8 cellular contexts compared by ENCODE assay signal in the genomic region with DNA sequence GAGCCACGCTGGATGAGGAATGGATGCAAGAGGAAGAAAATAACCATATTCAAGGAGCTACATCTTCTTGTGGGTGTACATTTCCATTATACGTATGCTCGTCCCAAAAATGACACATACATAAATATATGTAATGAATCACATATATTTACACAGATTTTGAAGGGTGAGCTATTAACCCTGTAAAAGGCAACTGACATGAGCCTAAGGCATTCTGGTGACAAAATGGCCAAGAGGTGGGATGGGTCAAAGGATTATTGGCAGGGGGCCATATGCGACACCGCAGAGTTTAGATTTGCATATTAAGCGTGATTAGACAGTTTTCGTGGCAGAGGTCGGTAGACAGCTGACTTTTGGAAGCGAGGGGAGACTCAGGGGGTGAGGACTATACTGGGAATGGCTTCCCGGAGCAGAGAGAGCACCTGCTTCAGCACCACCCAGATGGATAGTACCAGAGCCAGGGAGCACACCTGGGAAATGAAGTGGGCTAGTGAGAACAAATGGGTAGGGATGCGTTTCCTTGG. TPM values are rescaled to one million over a fixed set of nuclear protein-coding genes. Genes with fewer than 3 reads are reported as not detected.
A peak's percentile ranks its signal among the peaks of the same experiment; 100 is the strongest.
DNase-seq lines count a peak whose midpoint lies in the region; ATAC-seq, FAIRE-seq and TF ChIP-seq lines count a peak whose summit lies in the region.

No MANE protein-coding gene starts in this region.

- TF ChIP-seq POLR2A in ovary (IDR thresholded peaks at IDR 0.05) (no peak), lower leg skin (IDR thresholded peaks at IDR 0.05) (no peak)

- POLR2A ChIA-PET in T-cell (lab: Charles Lee) = no interaction called here

- ATAC-seq in CD4-positive, CD25-positive, alpha-beta regulatory T cell (ENCODE audit: low read depth in 2 of 2) = no peak
- no peak for ATAC-seq in T-cell (replicated peaks in 1 of 4)

- no peak for TF ChIP-seq EP300 in Ishikawa (IDR thresholded peaks at IDR 0.05; ENCODE audit: borderline replicate concordance)
- TF ChIP-seq EP300 in ovary (IDR thresholded peaks at IDR 0.05) = no peak

- no peaks in the 10 kb centered on the region for H3K36me3 Mint-ChIP-seq in CD4-positive, CD25-positive, alpha-beta regulatory T cell
- no peaks in the 10 kb centered on the region for H3K36me3 Mint-ChIP-seq in T-cell
- H3K36me3 Mint-ChIP-seq in activated T-helper 1 cell treated with anti-CD3 and anti-CD28 coated beads, Interleukin-12 subunit alpha, Interleukin-12 subunit beta, Interleukin-2, Interleukin-4 antibody, amounts not matched to agents 30 ng/mL and 10 ng/mL and 1 ng/mL, durations not matched to agents 14 hours and 24 hours and 36 hours (ENCODE audit: low read depth) = no peaks in the 10 kb centered on the region

- no peak for DNase-seq in CD4-positive, CD25-positive, alpha-beta regulatory T cell
- DNase-seq in T-cell = no peak
- DNase-seq in fibroblast of mammary gland (ENCODE audit: low read depth) = no peak
- DNase-seq in ovary = peak; percentile 24 to 54 (median 48)
- no peak for DNase-seq in lower leg skin (ENCODE audit: low spot score in 2 of 2)
- DNase-seq in small intestine = no peak
- no peak for DNase-seq in activated T-helper 1 cell treated with anti-CD3 and anti-CD28 coated beads, Interleukin-12 subunit alpha, Interleukin-12 subunit beta, Interleukin-2, Interleukin-4 antibody, amounts not matched to agents 30 ng/mL and 10 ng/mL and 1 ng/mL, durations not matched to agents 14 hours and 24 hours and 36 hours (ENCODE audit: low spot score)

- H3K27ac Mint-ChIP-seq in CD4-positive, CD25-positive, alpha-beta regulatory T cell = no peak overlapping the region
- peak overlapping the region in 1 of 2 donors; percentile 46 for H3K27ac Mint-ChIP-seq in T-cell
- H3K27ac Mint-ChIP-seq in activated T-helper 1 cell treated with anti-CD3 and anti-CD28 coated beads, Interleukin-12 subunit alpha, Interleukin-12 subunit beta, Interleukin-2, Interleukin-4 antibody, amounts not matched to agents 30 ng/mL and 10 ng/mL and 1 ng/mL, durations not matched to agents 14 hours and 24 hours and 36 hours = no peak overlapping the region

- H3K9me3 ChIP-seq in CD4-positive, CD25-positive, alpha-beta regulatory T cell (ENCODE audit: control insufficient read depth in 2 of 2, low read length in 2 of 2) = no peaks in the 10 kb centered on the region
- no peaks in the 10 kb centered on the region for H3K9me3 ChIP-seq in ovary
- no peaks in the 10 kb centered on the region for H3K9me3 ChIP-seq in small intestine (ENCODE audit: control insufficient read depth, low read depth)

- TF ChIP-seq RAD21 in Ishikawa (IDR thresholded peaks at IDR 0.05; ENCODE audit: low read depth) = no peak

- peaks cover 84% of the 10 kb centered on the region for H3K27me3 Mint-ChIP-seq in CD4-positive, CD25-positive, alpha-beta regulatory T cell
- peaks cover 52% of the 10 kb centered on the region in 2 donors for H3K27me3 Mint-ChIP-seq in T-cell
- H3K27me3 Mint-ChIP-seq in activated T-helper 1 cell treated with anti-CD3 and anti-CD28 coated beads, Interleukin-12 subunit alpha, Interleukin-12 subunit beta, Interleukin-2, Interleukin-4 antibody, amounts not matched to agents 30 ng/mL and 10 ng/mL and 1 ng/mL, durations not matched to agents 14 hours and 24 hours and 36 hours (ENCODE audit: insufficient read depth) = peaks cover 69% of the 10 kb centered on the region

- TF ChIP-seq CTCF in fibroblast of mammary gland (conservative IDR thresholded peaks at IDR 0.05; ENCODE audit: control insufficient read depth, insufficient read depth, low read depth, low read length) = no peak
- TF ChIP-seq CTCF in ovary (IDR thresholded peaks at IDR 0.05) = no peak
- no peak for TF ChIP-seq CTCF in lower leg skin (IDR thresholded peaks at IDR 0.05)

- H3K4me3 ChIP-seq in CD4-positive, CD25-positive, alpha-beta regulatory T cell (ENCODE audit: low read depth, low read length) = no peak overlapping the region
- H3K4me3 ChIP-seq in fibroblast of mammary gland (ENCODE audit: control insufficient read depth, low read depth, low read length) = peak overlapping the region; percentile 86
- H3K4me3 ChIP-seq in ovary = peak overlapping the region; percentile 64
- H3K4me3 ChIP-seq in lower leg skin (ENCODE audit: low read depth, poor library complexity, severe bottlenecking) = no peak overlapping the region
- H3K4me3 ChIP-seq in small intestine (ENCODE audit: low read depth in 1 of 2, low read length in 2 of 2) = no peak overlapping the region

- peaks cover 3 to 14% (median 9%) of the 10 kb centered on the region in 4 donors for H3K4me1 Mint-ChIP-seq in CD4-positive, CD25-positive, alpha-beta regulatory T cell
- peaks cover 0 to 14% (median 9%) of the 10 kb centered on the region in 3 donors for H3K4me1 Mint-ChIP-seq in T-cell
- H3K4me1 Mint-ChIP-seq in activated T-helper 1 cell treated with anti-CD3 and anti-CD28 coated beads, Interleukin-12 subunit alpha, Interleukin-12 subunit beta, Interleukin-2, Interleukin-4 antibody, amounts not matched to agents 30 ng/mL and 10 ng/mL and 1 ng/mL, durations not matched to agents 14 hours and 24 hours and 36 hours (ENCODE audit: low read depth) = peaks cover 7% of the 10 kb centered on the region

- CTCF ChIA-PET in T-cell (lab: Charles Lee) = interaction anchor here in 1 of 2 donors (1.0 kb wide), 1 partner anchor 26 kb away, joined by 3 read pairs; no protein-coding TSS in a partner anchor

- H3K27ac ChIP-seq in CD4-positive, CD25-positive, alpha-beta regulatory T cell (ENCODE audit: insufficient read depth, low read length, poor library complexity, severe bottlenecking) = no peak overlapping the region
- peak overlapping the region; percentile 69 to 95 for H3K27ac ChIP-seq in ovary
- H3K27ac ChIP-seq in small intestine (ENCODE audit: low read depth in 1 of 2, low read length in 1 of 2) = peak overlapping the region in 1 of 2 donors; percentile 85

- FAIRE-seq in small intestine (lab: Jason Lieb, UNC) = no peak

- intact Hi-C loops in ovary (cut with DNase I) (no loop called here), lower leg skin (cut with DNase I; ENCODE audit: low total_unique reads) (no loop called here)
- intact Hi-C loops in activated T-helper 1 cell treated with anti-CD3 and anti-CD28 coated beads, Interleukin-12 subunit alpha, Interleukin-12 subunit beta, Interleukin-2, Interleukin-4 antibody, amounts not matched to agents 30 ng/mL and 10 ng/mL and 1 ng/mL, durations not matched to agents 14 hours and 24 hours and 36 hours (cut with micrococcal nuclease) = no loop called here

- H3K9me3 Mint-ChIP-seq in CD4-positive, CD25-positive, alpha-beta regulatory T cell = peaks cover 0 to 2% (median 0%) of the 10 kb centered on the region in 7 donors
- no peaks in the 10 kb centered on the region for H3K9me3 Mint-ChIP-seq in T-cell
- H3K9me3 Mint-ChIP-seq in activated T-helper 1 cell treated with anti-CD3 and anti-CD28 coated beads, Interleukin-12 subunit alpha, Interleukin-12 subunit beta, Interleukin-2, Interleukin-4 antibody, amounts not matched to agents 30 ng/mL and 10 ng/mL and 1 ng/mL, durations not matched to agents 14 hours and 24 hours and 36 hours = no peaks in the 10 kb centered on the region

- H3K36me3 ChIP-seq in CD4-positive, CD25-positive, alpha-beta regulatory T cell (ENCODE audit: control insufficient read depth, insufficient read depth, low read length) = no peaks in the 10 kb centered on the region
- H3K36me3 ChIP-seq in ovary (no peaks in the 10 kb centered on the region), small intestine (ENCODE audit: control insufficient read depth in 2 of 2, insufficient read depth in 2 of 2, low read length in 2 of 2) (no peaks in the 10 kb centered on the region)

- WGBS in ovary, 3 donors = 1 to 3% (median 2%) methylated on average over 11 of the region's 11 CpGs
- 4 to 5% methylated on average over 11 of the region's 11 CpGs for WGBS in lower leg skin, 2 donors
- 7 to 15% (median 8%) methylated on average over 11 of the region's 11 CpGs for WGBS in small intestine, 3 donors

- H3K4me3 Mint-ChIP-seq in CD4-positive, CD25-positive, alpha-beta regulatory T cell = peak overlapping the region; percentile 19 to 78 (median 70)
- peak overlapping the region; percentile 55 to 75 (median 67) for H3K4me3 Mint-ChIP-seq in T-cell
- no peak overlapping the region for H3K4me3 Mint-ChIP-seq in activated T-helper 1 cell treated with anti-CD3 and anti-CD28 coated beads, Interleukin-12 subunit alpha, Interleukin-12 subunit beta, Interleukin-2, Interleukin-4 antibody, amounts not matched to agents 30 ng/mL and 10 ng/mL and 1 ng/mL, durations not matched to agents 14 hours and 24 hours and 36 hours

- peaks cover 39% of the 10 kb centered on the region for H3K27me3 ChIP-seq in CD4-positive, CD25-positive, alpha-beta regulatory T cell (ENCODE audit: control insufficient read depth, insufficient read depth, low read length)
- H3K27me3 ChIP-seq in ovary (no peaks in the 10 kb centered on the region), small intestine (ENCODE audit: control insufficient read depth in 2 of 2, insufficient read depth in 2 of 2, low read length in 2 of 2) (peaks cover 3 to 5% of the 10 kb centered on the region in 2 donors)

- peaks cover 15% of the 10 kb centered on the region for H3K4me1 ChIP-seq in CD4-positive, CD25-positive, alpha-beta regulatory T cell (ENCODE audit: control insufficient read depth, insufficient read depth, low read length, poor library complexity, severe bottlenecking)
- H3K4me1 ChIP-seq in ovary (ENCODE audit: insufficient read depth) (peaks cover 5% of the 10 kb centered on the region), small intestine (ENCODE audit: control insufficient read depth in 2 of 2, insufficient read depth in 1 of 2, low read depth in 1 of 2, low read length in 1 of 2) (no peaks in the 10 kb centered on the region)

RNA-seq across cellular contexts. Expression of a gene that starts 0.4 kb away (rescaled TPM):
- not detected for total RNA-seq in CD4-positive, CD25-positive, alpha-beta regulatory T cell
- polyA plus RNA-seq in CD4-positive, CD25-positive, alpha-beta regulatory T cell = under 1 TPM in 1 of 4 donors, not detected in 3; 0.22 TPM
- total RNA-seq in T-cell = under 1 TPM in 3 of 5 donors, not detected in 2; 0.53 to 0.63 (median 0.59) TPM
- total RNA-seq in ovary = 10 to 100 TPM; 29.8 to 55.7 (median 48.9) TPM
- polyA plus RNA-seq in ovary = 10 to 100 TPM; 50.2 to 95.5 TPM
- 10 to 100 TPM in 1 of 4 donors, 1 to 10 TPM in 3; 5.7 to 12.8 (median 7.8) TPM for total RNA-seq in lower leg skin
- polyA plus RNA-seq in small intestine = 10 to 100 TPM in 1 of 3 donors, 1 to 10 TPM in 1, not detected in 1; 9.2 to 15.5 TPM
- not detected in 2 replicates for total RNA-seq in activated T-helper 1 cell treated with anti-CD3 and anti-CD28 coated beads, Interleukin-12 subunit alpha, Interleukin-12 subunit beta, Interleukin-2, Interleukin-4 antibody, amounts not matched to agents 30 ng/mL and 10 ng/mL and 1 ng/mL, durations not matched to agents 14 hours and 24 hours and 36 hours

RNA-seq across cellular contexts. Expression of a gene that starts 44.9 kb away (rescaled TPM):
- 10.1 TPM for total RNA-seq in CD4-positive, CD25-positive, alpha-beta regulatory T cell
- polyA plus RNA-seq in CD4-positive, CD25-positive, alpha-beta regulatory T cell = 1 to 10 TPM; 2.2 to 8.7 (median 5.1) TPM
- 10 to 100 TPM in 4 of 5 donors, 1 to 10 TPM in 1; 5.1 to 28.4 (median 13.6) TPM for total RNA-seq in T-cell
- 10 to 100 TPM in 1 of 7 donors, 1 to 10 TPM in 6; 1.5 to 11.0 (median 2.7) TPM for total RNA-seq in ovary
- polyA plus RNA-seq in ovary = 10 to 100 TPM in 1 of 2 donors, 1 to 10 TPM in 1; 2.5 to 22.1 TPM
- total RNA-seq in lower leg skin = 1 to 10 TPM; 1.3 to 3.0 (median 2.2) TPM
- polyA plus RNA-seq in small intestine = 1 to 10 TPM; 2.5 to 6.2 (median 4.3) TPM
- 3.2 TPM in 2 replicates for total RNA-seq in activated T-helper 1 cell treated with anti-CD3 and anti-CD28 coated beads, Interleukin-12 subunit alpha, Interleukin-12 subunit beta, Interleukin-2, Interleukin-4 antibody, amounts not matched to agents 30 ng/mL and 10 ng/mL and 1 ng/mL, durations not matched to agents 14 hours and 24 hours and 36 hours

Comparison
In these comparisons a context has a peak if more than half of its experiments do, and no peak if none do; other contexts are left out.
1. DNase-seq: peak in ovary (5 of 5); none in CD4-positive, CD25-positive, alpha-beta regulatory T cell (0 of 3), T-cell (0 of 34), fibroblast of mammary gland (single experiment), lower leg skin (0 of 2), small intestine (single experiment) and activated T-helper 1 cell treated with anti-CD3 and anti-CD28 coated beads, Interleukin-12 subunit alpha, Interleukin-12 subunit beta, Interleukin-2, Interleukin-4 antibody, amounts not matched to agents 30 ng/mL and 10 ng/mL and 1 ng/mL, durations not matched to agents 14 hours and 24 hours and 36 hours (single experiment).
2. H3K4me3 ChIP-seq: peak in fibroblast of mammary gland (single experiment) and ovary (single experiment); none in CD4-positive, CD25-positive, alpha-beta regulatory T cell (single experiment), lower leg skin (single experiment) and small intestine (0 of 2).